ENCODE assay signal across 8 cellular contexts in genomic region chrX:44872319-44872816, GRCh38. TPM values are rescaled to one million over a fixed set of nuclear protein-coding genes. Genes with fewer than 3 reads are reported as not detected.
DNase-seq lines count a peak whose midpoint lies in the region; ATAC-seq and TF ChIP-seq lines count a peak whose summit lies in the region.

No MANE protein-coding gene starts in this region.

- H3K4me3 Mint-ChIP-seq in CD14-positive monocyte: peak overlapping the region; percentile 79 to 85
- H3K4me3 Mint-ChIP-seq in stimulated activated naive CD8-positive, alpha-beta T cell treated with anti-CD3 and anti-CD28 coated beads, Interleukin-15, amount 100 ng/mL, for 72 hours: peak overlapping the region; percentile 89 to 96

- H3K4me1 Mint-ChIP-seq in CD14-positive monocyte: peaks cover 19% of the 10 kb centered on the region
- H3K4me1 Mint-ChIP-seq in stimulated activated naive CD8-positive, alpha-beta T cell treated with anti-CD3 and anti-CD28 coated beads, Interleukin-15, amount 100 ng/mL, for 72 hours: peaks cover 5% of the 10 kb centered on the region

- H3K27ac Mint-ChIP-seq in CD14-positive monocyte: peak overlapping the region; percentile 89 to 99 (median 97)
- peak overlapping the region; percentile 90 to 94 for H3K27ac Mint-ChIP-seq in stimulated activated naive CD8-positive, alpha-beta T cell treated with anti-CD3 and anti-CD28 coated beads, Interleukin-15, amount 100 ng/mL, for 72 hours

- peak; percentile 15 for ATAC-seq in GM19043 (IDR thresholded peaks at IDR 0.05; ENCODE audit: low read depth, unreplicated experiment)
- peak; percentile 21 for ATAC-seq in HG03342 (IDR thresholded peaks at IDR 0.05; ENCODE audit: unreplicated experiment)
- peak; percentile 52 for ATAC-seq in stimulated activated naive CD8-positive, alpha-beta T cell treated with anti-CD3 and anti-CD28 coated beads, Interleukin-15, amount 100 ng/mL, for 72 hours

- H3K36me3 Mint-ChIP-seq in CD14-positive monocyte: peaks cover 0 to 1% of the 10 kb centered on the region in 2 donors

- DNase-seq in CD14-positive monocyte (ENCODE audit: low spot score) (no peak), T1000 (lab: John Stamatoyannopoulos, UW) (peak; percentile 11), dermis blood vessel endothelial cell (peak; percentile 41), medulla oblongata (ENCODE audit: extremely low spot score) (peak; percentile 16), SKM-1 treated with dmso at 0.1 percent for 144 hours (lab: John Stamatoyannopoulos, UW; ENCODE audit: unreplicated experiment) (no peak)
- DNase-seq in stimulated activated naive CD8-positive, alpha-beta T cell treated with anti-CD3 and anti-CD28 coated beads, Interleukin-15, amount 100 ng/mL, for 72 hours: peak; percentile 36

- intact Hi-C loops in CD14-positive monocyte (cut with micrococcal nuclease): loop anchor here in 1 of 2 donors (5.0 kb wide), 2 partner anchors 45 to 860 kb away; no protein-coding TSS in a partner anchor

- no peaks in the 10 kb centered on the region for H3K27me3 Mint-ChIP-seq in CD14-positive monocyte (ENCODE audit: low read depth in 3 of 3)
- no peaks in the 10 kb centered on the region for H3K27me3 Mint-ChIP-seq in stimulated activated naive CD8-positive, alpha-beta T cell treated with anti-CD3 and anti-CD28 coated beads, Interleukin-15, amount 100 ng/mL, for 72 hours

- TF ChIP-seq CTCF in CD14-positive monocyte (IDR thresholded peaks at IDR 0.05): no peak

- no peaks in the 10 kb centered on the region for H3K9me3 Mint-ChIP-seq in CD14-positive monocyte
- H3K9me3 Mint-ChIP-seq in stimulated activated naive CD8-positive, alpha-beta T cell treated with anti-CD3 and anti-CD28 coated beads, Interleukin-15, amount 100 ng/mL, for 72 hours: no peaks in the 10 kb centered on the region

RNA-seq across cellular contexts. Expression of gene KDM6A, which starts 0.6 kb away (rescaled TPM):
- 10 to 100 TPM in 1 of 2 donors, 1 to 10 TPM in 1; 7.6 to 13.8 TPM for polyA plus RNA-seq in CD14-positive monocyte
- total RNA-seq in dermis blood vessel endothelial cell: 23.0 and 32.5 TPM in 2 replicates

RNA-seq across cellular contexts. Expression of gene DUSP21, which starts 28.5 kb away (rescaled TPM):
- polyA plus RNA-seq in CD14-positive monocyte: not detected
- total RNA-seq in dermis blood vessel endothelial cell: not detected in 2 replicates

Comparison
In these comparisons a context has a peak if more than half of its experiments do, and no peak if none do; other contexts are left out.
1. DNase-seq: peak in T1000 (single experiment), dermis blood vessel endothelial cell (single experiment), medulla oblongata (single experiment) and stimulated activated naive CD8-positive, alpha-beta T cell treated with anti-CD3 and anti-CD28 coated beads, Interleukin-15, amount 100 ng/mL, for 72 hours (2 of 2); none in CD14-positive monocyte (single experiment) and SKM-1 treated with dmso at 0.1 percent for 144 hours (single experiment).
2. Peak in every context shown above with its lines, with median percentiles within 50 percentile points of each other: ATAC-seq.